1 cellular context compared by ENCODE assay signal in the genomic region with DNA sequence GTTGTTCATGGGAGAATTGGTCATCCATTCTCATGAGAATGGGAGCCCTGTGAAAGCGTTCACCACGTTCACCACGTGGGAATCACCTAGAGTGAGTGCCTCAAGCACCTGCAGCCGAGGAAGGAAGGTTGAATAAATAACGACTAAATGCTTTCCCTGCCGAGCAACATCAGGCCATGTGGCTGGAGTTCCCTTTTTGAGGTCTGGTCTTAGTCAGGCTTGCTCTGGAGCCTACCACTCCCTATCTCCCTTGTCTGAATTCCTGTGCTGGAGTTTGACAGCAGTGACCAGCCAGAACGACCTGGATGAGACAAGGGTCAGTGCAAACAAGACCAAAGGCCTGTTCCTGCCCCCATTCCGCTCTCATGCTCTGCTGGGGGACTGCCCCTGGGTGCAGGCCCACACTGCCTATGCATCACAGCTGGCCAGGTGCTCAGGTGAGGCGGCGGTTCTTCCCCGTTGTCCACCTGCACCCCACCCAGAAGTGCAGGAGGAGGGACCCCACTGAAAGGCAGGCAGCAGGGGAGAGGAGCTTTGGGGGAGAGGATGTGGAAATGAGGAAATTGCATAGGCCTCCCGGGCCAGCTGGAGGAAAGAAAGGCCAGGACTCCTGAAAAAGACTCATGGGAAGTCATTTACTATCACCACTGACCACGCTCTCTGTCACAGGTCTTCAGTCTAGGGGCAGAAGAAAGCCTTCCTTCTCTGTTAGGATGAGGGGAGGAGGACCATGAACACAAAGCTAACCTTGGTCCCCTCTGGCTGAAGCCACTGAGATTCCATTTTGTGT.
TF ChIP-seq lines count a peak whose summit lies in the region.

No MANE protein-coding gene starts in this region.

TF ChIP-seq in HepG2, 621 proteins besides CTCF, POLR2A, EP300 and RAD21:
- TF ChIP-seq YEATS2 (CRISPR knock-in tag; IDR thresholded peaks at IDR 0.05; ENCODE audit: borderline replicate concordance) (no peak), SP2 (CRISPR knock-in tag; IDR thresholded peaks at IDR 0.05) (no peak), GATAD2A (CRISPR knock-in tag; IDR thresholded peaks at IDR 0.05) (no peak), ZNF780A (CRISPR knock-in tag; IDR thresholded peaks at IDR 0.05) (no peak), ZIK1 (CRISPR knock-in tag; IDR thresholded peaks at IDR 0.05; ENCODE audit: borderline replicate concordance, low read depth) (no peak), ZNF670 (CRISPR knock-in tag; IDR thresholded peaks at IDR 0.05; ENCODE audit: borderline replicate concordance) (no peak), IKZF4 (CRISPR knock-in tag; IDR thresholded peaks at IDR 0.05; ENCODE audit: borderline replicate concordance, low read depth, not compliant biosample characterization) (no peak), ZNF234 (CRISPR knock-in tag; conservative IDR thresholded peaks at IDR 0.05) (no peak), ZNF841 (CRISPR knock-in tag; IDR thresholded peaks at IDR 0.05; ENCODE audit: borderline replicate concordance) (no peak), SCMH1 (CRISPR knock-in tag; IDR thresholded peaks at IDR 0.05; ENCODE audit: borderline replicate concordance) (no peak), ZNF367 (CRISPR knock-in tag; IDR thresholded peaks at IDR 0.05; ENCODE audit: borderline replicate concordance) (no peak)
- TF ChIP-seq, protein P1, sequence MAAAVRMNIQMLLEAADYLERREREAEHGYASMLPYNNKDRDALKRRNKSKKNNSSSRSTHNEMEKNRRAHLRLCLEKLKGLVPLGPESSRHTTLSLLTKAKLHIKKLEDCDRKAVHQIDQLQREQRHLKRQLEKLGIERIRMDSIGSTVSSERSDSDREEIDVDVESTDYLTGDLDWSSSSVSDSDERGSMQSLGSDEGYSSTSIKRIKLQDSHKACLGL (CRISPR knock-in tag; IDR thresholded peaks at IDR 0.05) = no peak
- TF ChIP-seq, protein P2, sequence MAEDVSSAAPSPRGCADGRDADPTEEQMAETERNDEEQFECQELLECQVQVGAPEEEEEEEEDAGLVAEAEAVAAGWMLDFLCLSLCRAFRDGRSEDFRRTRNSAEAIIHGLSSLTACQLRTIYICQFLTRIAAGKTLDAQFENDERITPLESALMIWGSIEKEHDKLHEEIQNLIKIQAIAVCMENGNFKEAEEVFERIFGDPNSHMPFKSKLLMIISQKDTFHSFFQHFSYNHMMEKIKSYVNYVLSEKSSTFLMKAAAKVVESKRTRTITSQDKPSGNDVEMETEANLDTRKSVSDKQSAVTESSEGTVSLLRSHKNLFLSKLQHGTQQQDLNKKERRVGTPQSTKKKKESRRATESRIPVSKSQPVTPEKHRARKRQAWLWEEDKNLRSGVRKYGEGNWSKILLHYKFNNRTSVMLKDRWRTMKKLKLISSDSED (CRISPR knock-in tag; IDR thresholded peaks at IDR 0.05) = no peak
